8 cellular contexts compared by ENCODE assay signal in the genomic region with DNA sequence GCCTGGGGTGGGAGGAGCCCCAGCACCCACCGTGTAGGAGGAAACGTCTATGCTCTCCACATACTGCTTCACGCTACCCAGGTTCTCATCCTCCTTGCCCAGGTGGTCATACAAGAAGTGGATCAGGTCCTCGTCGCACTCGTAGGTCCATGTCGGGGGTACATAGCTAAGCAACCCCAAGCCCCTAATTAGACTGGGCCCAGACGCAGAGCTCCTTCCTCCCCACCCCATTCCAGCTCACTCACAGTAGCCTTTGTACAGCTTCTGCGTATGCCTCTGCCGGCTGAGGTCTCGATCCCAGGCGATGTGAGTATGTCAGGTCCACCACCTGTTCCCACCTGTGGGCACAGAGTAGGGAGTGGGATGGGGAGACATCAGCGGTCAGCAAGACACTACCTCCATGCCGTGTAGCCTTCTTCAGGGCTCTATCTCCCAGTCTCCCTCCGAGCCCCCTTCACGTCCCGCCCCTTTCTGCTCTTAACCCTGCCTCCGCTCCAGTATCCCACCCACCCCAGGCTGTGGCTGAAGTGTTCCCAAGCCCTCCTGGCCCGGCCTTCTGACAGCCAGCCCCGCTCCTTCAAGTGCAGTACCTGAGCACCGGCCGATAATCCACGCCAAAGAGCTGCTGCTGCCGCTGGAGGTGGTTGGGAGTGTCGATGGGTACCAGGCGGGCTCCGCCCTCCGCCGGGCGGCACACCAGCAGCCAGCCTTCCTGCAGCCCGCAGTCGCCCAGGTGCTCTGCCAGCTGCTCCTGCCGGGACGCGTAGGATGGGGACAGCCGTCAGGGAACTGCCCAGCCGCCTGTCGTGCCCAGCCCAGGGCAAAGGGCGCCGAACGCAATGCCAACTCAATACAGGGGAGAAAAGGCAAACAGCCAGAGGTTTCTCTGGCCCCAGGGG. TPM values are rescaled to one million over a fixed set of nuclear protein-coding genes. Genes with fewer than 3 reads are reported as not detected.
A peak's percentile ranks its signal among the peaks of the same experiment; 100 is the strongest.
DNase-seq lines count a peak whose midpoint lies in the region; ATAC-seq, FAIRE-seq and TF ChIP-seq lines count a peak whose summit lies in the region.

No MANE protein-coding gene starts in this region.

- H3K36me3 Mint-ChIP-seq in T-cell, result peaks cover 42% of the 10 kb centered on the region

- POLR2A ChIA-PET in BJ (lab: Charles Lee) (interaction anchor here (0.6 to 0.8 kb wide), 2 partner anchors 292 to 293 kb away, joined by 3 read pairs; no protein-coding TSS in a partner anchor), T-cell (lab: Charles Lee) (interaction anchor here (0.6 to 1.5 kb wide), 7 partner anchors 24 to 1298 kb away, joined by 3 to 5 read pairs (median 4); partner anchors contain the start of genes EIF2B3 (in 1 of the 2) and RNU5D-1 (in 1 of the 2))

- ATAC-seq in HG03025 (IDR thresholded peaks at IDR 0.05; ENCODE audit: low FRiP score, unreplicated experiment) (peak; percentile 2), T-cell (replicated peaks in 1 of 4) (peak in 3 of 4 experiments; percentile 15 to 27 (median 20))

- H3K36me3 ChIP-seq in BJ (ENCODE audit: control insufficient read depth, insufficient read depth, low read length), result peaks cover 37% of the 10 kb centered on the region
- H3K36me3 ChIP-seq in effector memory CD4-positive, alpha-beta T cell (ENCODE audit: control insufficient read depth, insufficient read depth, low read length), result peaks cover 42% of the 10 kb centered on the region

- H3K27me3 Mint-ChIP-seq in T-cell, result no peaks in the 10 kb centered on the region

- CTCF ChIA-PET in BJ (lab: Yijun Ruan, JAX) (interaction anchor here (1.2 to 5.3 kb wide), 7 partner anchors 8 to 290 kb away, joined by 3 to 154 read pairs (median 5); partner anchors contain the start of gene EIF2B3), T-cell (lab: Charles Lee) (interaction anchor here in 1 of 2 donors (0.6 to 6.1 kb wide), 9 partner anchors 23 to 737 kb away, joined by 3 to 124 read pairs (median 9); partner anchors contain the start of genes EIF2B3, MUTYH, PLK3 and RNU5D-1)

- no peaks in the 10 kb centered on the region for H3K27me3 ChIP-seq in BJ (ENCODE audit: control insufficient read depth, insufficient read depth, low read length)
- H3K27me3 ChIP-seq in effector memory CD4-positive, alpha-beta T cell (replicated peaks; ENCODE audit: control insufficient read depth, insufficient read depth, low read length, poor library complexity, severe bottlenecking), result no peaks in the 10 kb centered on the region

- H3K4me3 ChIP-seq in BJ (ENCODE audit: low read depth, low read length), result peak overlapping the region; percentile 86
- H3K4me3 ChIP-seq in effector memory CD4-positive, alpha-beta T cell (ENCODE audit: insufficient read depth, low read depth, low read length, poor library complexity, severe bottlenecking), result peak overlapping the region; percentile 80

- no peaks in the 10 kb centered on the region for H3K9me3 ChIP-seq in effector memory CD4-positive, alpha-beta T cell (ENCODE audit: control insufficient read depth, low read length)

- peak overlapping the region; percentile 81 to 84 for H3K27ac Mint-ChIP-seq in T-cell

- H3K27ac ChIP-seq in effector memory CD4-positive, alpha-beta T cell (ENCODE audit: insufficient read depth, low read length, poor library complexity, severe bottlenecking), result peak overlapping the region; percentile 77

- TF ChIP-seq CTCF in BJ (IDR thresholded peaks at IDR 0.05; ENCODE audit: insufficient read depth, low read depth, low read length), result 0 out of 2 replicates have a peak, but pooled peaks have one; percentile 13

- H3K4me3 Mint-ChIP-seq in T-cell, result peak overlapping the region; percentile 81 to 94 (median 90)

- peaks cover 51 to 59% (median 55%) of the 10 kb centered on the region in 3 donors for H3K4me1 Mint-ChIP-seq in T-cell

- FAIRE-seq in urothelium cell line (lab: Jason Lieb, UNC), result peak; percentile 27

- H3K4me1 ChIP-seq in effector memory CD4-positive, alpha-beta T cell (ENCODE audit: control insufficient read depth, insufficient read depth, low read length, poor library complexity, severe bottlenecking), result peaks cover 28% of the 10 kb centered on the region

- DNase-seq in BJ (ENCODE audit: low read depth), result no peak
- DNase-seq in T-cell, result peak in 17 of 34 experiments; percentile 13 to 40 (median 28)
- DNase-seq in effector memory CD4-positive, alpha-beta T cell, result no peak
- peak; percentile 25 for DNase-seq in mucosa of gallbladder (ENCODE audit: low spot score)
- peak; percentile 55 for DNase-seq in urothelium cell line (ENCODE audit: low spot score)
- DNase-seq in NCI-H446 (lab: John Stamatoyannopoulos, UW), result no peak
- no peak for DNase-seq in NCI-H1048 (lab: John Stamatoyannopoulos, UW)

- H3K9me3 Mint-ChIP-seq in T-cell, result no peaks in the 10 kb centered on the region

RNA-seq across cellular contexts. Expression of gene HECTD3, which starts 0.9 kb away (rescaled TPM):
- 27.7 and 36.7 TPM in 2 replicates for polyA plus RNA-seq in BJ (2011; rRNA removed)
- 21.5 and 30.3 TPM in 2 replicates for polyA minus RNA-seq in BJ (2011; rRNA and poly(A)+ RNA removed)
- total RNA-seq in T-cell (10 to 100 TPM; 41.5 to 59.8 (median 55.4) TPM), mucosa of gallbladder (59.6 TPM)

RNA-seq across cellular contexts. Expression of gene UROD, which starts 1.8 kb away (rescaled TPM):
- polyA plus RNA-seq in BJ (2011; rRNA removed), result 219 and 303 TPM in 2 replicates
- 78.8 and 135 TPM in 2 replicates for polyA minus RNA-seq in BJ (2011; rRNA and poly(A)+ RNA removed)
- total RNA-seq in T-cell (10 to 100 TPM; 52.0 to 58.6 (median 57.3) TPM), mucosa of gallbladder (53.5 TPM)

RNA-seq across cellular contexts. Expression of gene EIF2B3, which starts 23.8 kb away (rescaled TPM):
- polyA plus RNA-seq in BJ (2011; rRNA removed), result 23.1 and 35.7 TPM in 2 replicates
- polyA minus RNA-seq in BJ (2011; rRNA and poly(A)+ RNA removed), result 12.6 and 24.5 TPM in 2 replicates
- total RNA-seq in T-cell (10 to 100 TPM; 14.6 to 18.3 (median 15.5) TPM), mucosa of gallbladder (19.3 TPM)

Comparison
In these comparisons a context has a peak if more than half of its experiments do, and no peak if none do; other contexts are left out.
1. DNase-seq: peak in mucosa of gallbladder (single experiment) and urothelium cell line (single experiment); none in BJ (single experiment), effector memory CD4-positive, alpha-beta T cell (0 of 3), NCI-H446 (0 of 2) and NCI-H1048 (single experiment).